Comparison of ENCODE assay signal across 18 cellular contexts in genomic region chr10:62261666-62262065, GRCh38. TPM values are rescaled to one million over a fixed set of nuclear protein-coding genes. Genes with fewer than 3 reads are reported as not detected.
DNase-seq lines count a peak whose midpoint lies in the region; ATAC-seq and TF ChIP-seq lines count a peak whose summit lies in the region.
"Had no signal": no experiment of that assay in that cellular context is flagged by ENCODE, and none has a peak within 500 bp of the region (broad histone marks: within the 10 kb centered on the region; RNA-seq: fewer than 3 reads in every experiment).

No MANE protein-coding gene starts in this region.

- CTCF ChIA-PET in SK-N-SH (lab: Yijun Ruan, JAX): interaction anchor here (0.9 to 1.7 kb wide), 2 partner anchors 14 to 1702 kb away, joined by 3 to 10 read pairs; no protein-coding TSS in a partner anchor
- CTCF ChIA-PET in Panc1 (lab: Charles Lee): interaction anchor here (0.5 kb wide), 1 partner anchor 215 kb away, joined by 3 read pairs; no protein-coding TSS in a partner anchor

- H3K79me2 ChIP-seq in SK-N-SH (ENCODE audit: insufficient read depth): peaks cover 35% of the 10 kb centered on the region

- H3K4me3 ChIP-seq in SK-N-SH (ENCODE audit: low read depth in 2 of 2, low read length in 1 of 2) (no peak overlapping the region), Panc1 (ENCODE audit: low read depth in 2 of 2, low read length in 2 of 2) (no peak overlapping the region)

- peak overlapping the region in 1 of 2 experiments; percentile 33; a peak in 2 of 4 replicates for H3K27ac ChIP-seq in SK-N-SH (ENCODE audit: low read depth in 2 of 2, low read length in 1 of 2)
- peak overlapping the region; percentile 92; the same call in 1 of the 2 replicates for H3K27ac ChIP-seq in Panc1 (ENCODE audit: low read length)
- no peak overlapping the region for H3K27ac ChIP-seq in foreskin keratinocyte
- H3K27ac ChIP-seq: 22Rv1 had no signal

- H3K4me1 ChIP-seq in SK-N-SH (ENCODE audit: control insufficient read depth in 1 of 2, insufficient read depth in 2 of 2, low read depth in 1 of 2, low read length in 1 of 2) (peaks cover 9 to 27% of the 10 kb centered on the region in 2 experiments; a peak in 3 of 4 replicates), Panc1 (ENCODE audit: control insufficient read depth, insufficient read depth, low read length) (peaks cover 35% of the 10 kb centered on the region), foreskin keratinocyte (no peaks in the 10 kb centered on the region)

- in situ Hi-C loops in Panc1 (cut with HindIII; ENCODE audit: low pct_unique_long_range_greater_than_20kb, low sequenced_read_pairs): loop anchor here (25.0 kb wide), 1 partner anchor 126 kb away; no protein-coding TSS in a partner anchor

- DNase-seq in SK-N-SH (no peak), Panc1 (ENCODE audit: low read depth, low spot score) (no peak), fibroblast of peridontal ligament (ENCODE audit: extremely low read depth) (peak; percentile 56), foreskin keratinocyte (no peak), D341Med (ENCODE audit: low spot score) (no peak), COLO829 (ENCODE audit: low spot score) (no peak)
- DNase-seq: CD4-positive, alpha-beta T cell; DMS79; H9; NCI-H1105 treated with DMSO at 0.1 percent for 48 hours; NCI-H1694 treated with DMSO at 0.1 percent for 48 hours; NCI-H510A; NCI-H748 treated with DMSO at 0.1 percent for 48 hours; NK-92 treated with Interleukin-12 subunit alpha and Interleukin-12 subunit beta, amount 100 ng/mL, for 24 hours; SHP77 treated with DMSO at 0.1 percent for 48 hours had no signal

- no peak for ATAC-seq in SK-N-SH treated with all-trans-retinoic acid at 6 μM for 48 hours
- no peak for ATAC-seq in Panc1
- no peak for ATAC-seq in GM18861 (IDR thresholded peaks at IDR 0.05; ENCODE audit: unreplicated experiment)
- no peak for ATAC-seq in foreskin keratinocyte

- H3K27me3 ChIP-seq in SK-N-SH (ENCODE audit: insufficient read depth): no peaks in the 10 kb centered on the region
- no peaks in the 10 kb centered on the region for H3K27me3 ChIP-seq in Panc1 (ENCODE audit: control insufficient read depth, insufficient read depth, low read length)
- no peaks in the 10 kb centered on the region for H3K27me3 ChIP-seq in foreskin keratinocyte

- no peak overlapping the region for H2AFZ ChIP-seq in SK-N-SH (ENCODE audit: low read depth)

- H3K9me2 ChIP-seq in SK-N-SH: no peaks in the 10 kb centered on the region

- TF ChIP-seq CTCF in SK-N-SH (IDR thresholded peaks at IDR 0.05) (no peak), Panc1 (IDR thresholded peaks at IDR 0.05) (no peak), foreskin keratinocyte (conservative IDR thresholded peaks at IDR 0.05) (no peak)

- H3K36me3 ChIP-seq in SK-N-SH (replicated peaks in 1 of 2; ENCODE audit: control insufficient read depth in 1 of 2, insufficient read depth in 2 of 2, low read length in 1 of 2) (peaks cover 6 to 8% of the 10 kb centered on the region in 2 experiments), Panc1 (ENCODE audit: control insufficient read depth, insufficient read depth, low read length) (peaks cover 35% of the 10 kb centered on the region)

- H3K9me3 ChIP-seq in SK-N-SH (no peaks in the 10 kb centered on the region), Panc1 (ENCODE audit: control insufficient read depth, insufficient read depth, low read depth, low read length) (no peaks in the 10 kb centered on the region)

- POLR2A ChIA-PET in SK-N-SH (lab: Yijun Ruan, JAX): no interaction called here
- POLR2A ChIA-PET in Panc1 (lab: Charles Lee): no interaction called here

- intact Hi-C loops in Panc1 (cut with micrococcal nuclease; ENCODE audit: unreplicated experiment): loop anchor here (10.0 kb wide), 2 partner anchors 357 to 553 kb away; partner anchors contain the start of genes ARID5B and EGR2

- TF ChIP-seq EP300 in SK-N-SH (IDR thresholded peaks at IDR 0.05; ENCODE audit: borderline replicate concordance in 1 of 2, low read depth in 1 of 2, low read length in 1 of 2): no peak

- peaks cover 12% of the 10 kb centered on the region for H3F3A ChIP-seq in SK-N-SH (replicated peaks; ENCODE audit: insufficient read depth)

- BruUV-seq in Panc1 (replicated peaks; lab: Mats Ljungman, UMichigan): no TSS peak

- TF ChIP-seq RAD21 in SK-N-SH (IDR thresholded peaks at IDR 0.05; ENCODE audit: low read length): no peak

- no peak overlapping the region for H3K9ac ChIP-seq in SK-N-SH

- H4K20me1 ChIP-seq in SK-N-SH (ENCODE audit: insufficient read depth): no peaks in the 10 kb centered on the region

- H3K4me2 ChIP-seq in SK-N-SH: no peak overlapping the region

TF ChIP-seq in SK-N-SH, 30 proteins besides CTCF, POLR2A, EP300 and RAD21:
- TF ChIP-seq JUND (IDR thresholded peaks at IDR 0.05) (peak; percentile 34; the same call in 1 of the 2 replicates), SMC3 (IDR thresholded peaks at IDR 0.05; ENCODE audit: low read depth, low read length) (no peak)

TF ChIP-seq in SK-N-SH treated with all-trans-retinoic acid at 6 μM for 48 hours, 23 proteins besides CTCF, POLR2A, EP300 and RAD21:
- TF ChIP-seq TOX (CRISPR knock-in tag; IDR thresholded peaks at IDR 0.05; ENCODE audit: borderline replicate concordance): no peak
- TF ChIP-seq OSR1 (CRISPR knock-in tag; IDR thresholded peaks at IDR 0.05): no peak
- no peak for TF ChIP-seq TCF4 (CRISPR knock-in tag; IDR thresholded peaks at IDR 0.05; ENCODE audit: borderline replicate concordance)
- TF ChIP-seq ZC3H10 (CRISPR knock-in tag; IDR thresholded peaks at IDR 0.05): no peak

RNA-seq across cellular contexts. Expression of gene RTKN2, which starts 7.0 kb away (rescaled TPM):
- polyA plus RNA-seq in SK-N-SH (2012; rRNA removed) (1.4 and 1.5 TPM in 2 replicates), foreskin keratinocyte (1.1 and 1.3 TPM in 2 replicates)
- 2.0 and 2.6 TPM in 2 replicates for polyA plus RNA-seq in SK-N-SH (2012; cell fraction: cytosol; rRNA removed)
- 1.1 and 2.8 TPM in 2 replicates for polyA plus RNA-seq in SK-N-SH (2012; cell fraction: nucleus; rRNA removed)
- total RNA-seq in Panc1 (2021; ENCODE audit: unreplicated experiment) (21.3 TPM), foreskin keratinocyte (1.8 and 2.6 TPM in 2 replicates)
- 4.0 TPM for polyA plus RNA-seq in Panc1 (2012; ENCODE audit: insufficient read length)
